ENCODE assay signal across 8 cellular contexts in genomic region chr5:172437445-172438303, GRCh38. TPM values are rescaled to one million over a fixed set of nuclear protein-coding genes. Genes with fewer than 3 reads are reported as not detected.
A peak's percentile ranks its signal among the peaks of the same experiment; 100 is the strongest.
DNase-seq lines count a peak whose midpoint lies in the region; ATAC-seq and TF ChIP-seq lines count a peak whose summit lies in the region.

No MANE protein-coding gene starts in this region.

- H4K8ac ChIP-seq in IMR-90 (ENCODE audit: low read depth in 2 of 2, low read length in 2 of 2), result no peak overlapping the region

- H3K9me3 Mint-ChIP-seq in activated CD8-positive, alpha-beta T cell treated with anti-CD3 and anti-CD28 coated beads for 36 hours, result no peaks in the 10 kb centered on the region

- CTCF ChIA-PET in IMR-90 (lab: Yijun Ruan, JAX), result interaction anchor here (0.9 to 1.5 kb wide), 2 partner anchors 13 to 15 kb away, joined by 3 read pairs; no protein-coding TSS in a partner anchor
- CTCF ChIA-PET in activated CD8-positive, alpha-beta T cell treated with anti-CD3 and anti-CD28 coated beads for 36 hours (lab: Charles Lee), result interaction anchor here (2.8 kb wide), 1 partner anchor 14 kb away, joined by 14 read pairs; no protein-coding TSS in a partner anchor

- no TSS peak for BruUV-seq in IMR-90 (replicated peaks; lab: Mats Ljungman, UMichigan)

- intact Hi-C loops in IMR-90 (cut with micrococcal nuclease), result no loop called here
- intact Hi-C loops in activated CD8-positive, alpha-beta T cell treated with anti-CD3 and anti-CD28 coated beads for 36 hours (cut with micrococcal nuclease), result no loop called here

- in situ Hi-C loops in IMR-90 (cut with MboI; ENCODE audit: low sequenced_read_pairs), result no loop called here

- no peak overlapping the region for H2BK5ac ChIP-seq in IMR-90 (ENCODE audit: low read depth, low read length, poor library complexity, severe bottlenecking)

- WGBS in IMR-90 (ENCODE audit: extremely low coverage in 2 of 2, insufficient read length in 1 of 2), 2 experiments, result 60% methylated on average over 4 of the region's 14 CpGs; no CpG with 5 or more reads in 1 of the 2 experiments

- H3K27me3 Mint-ChIP-seq in activated CD8-positive, alpha-beta T cell treated with anti-CD3 and anti-CD28 coated beads for 36 hours, result peaks cover 8% of the 10 kb centered on the region

- H3K79me1 ChIP-seq in IMR-90 (ENCODE audit: low read depth in 1 of 2, low read length in 2 of 2), result peaks cover 31 to 78% of the 10 kb centered on the region in 2 experiments

- no peak for TF ChIP-seq RAD21 in IMR-90 (IDR thresholded peaks at IDR 0.05; ENCODE audit: low read length)

- H3K4ac ChIP-seq in IMR-90 (ENCODE audit: low read depth, low read length), result 0 out of 2 replicates have a peak overlapping the region, but pooled peaks have one; percentile 29

- H3K18ac ChIP-seq in IMR-90 (ENCODE audit: low read depth, low read length), result no peak overlapping the region; the same call in 1 of the 2 replicates

- H3K9ac ChIP-seq in IMR-90 (ENCODE audit: low read depth, low read length), result no peak overlapping the region
- H3K9ac ChIP-seq in skeletal muscle tissue (ENCODE audit: low read depth in 1 of 3, low read length in 3 of 3), result no peak overlapping the region

- 0 out of 2 replicates have a peak overlapping the region, but pooled peaks have one; percentile 12 for H4K91ac ChIP-seq in IMR-90 (ENCODE audit: insufficient read depth, low read depth, low read length)

- H4K5ac ChIP-seq in IMR-90 (ENCODE audit: low read depth, low read length), result no peak overlapping the region

- 0 out of 2 replicates have a peak overlapping the region, but pooled peaks have one; percentile 15 for H3K23ac ChIP-seq in IMR-90 (ENCODE audit: low read depth, low read length)

- TF ChIP-seq POLR2A in IMR-90 (IDR thresholded peaks at IDR 0.05; ENCODE audit: low read depth, low read length), result no peak

- no peak overlapping the region for H3K4me3 ChIP-seq in IMR-90 (ENCODE audit: insufficient read depth, low read depth, low read length)
- H3K4me3 ChIP-seq in skeletal muscle tissue (ENCODE audit: low read length in 3 of 3), result no peak overlapping the region

- ATAC-seq in IMR-90 (ENCODE audit: low read depth), result peak; percentile 36; the same call in 1 of the 2 replicates
- ATAC-seq in activated CD8-positive, alpha-beta T cell treated with anti-CD3 and anti-CD28 coated beads for 36 hours, result no peak

- peak; percentile 79 for DNase-seq in IMR-90
- DNase-seq in SHP77 (lab: John Stamatoyannopoulos, UW), result peak; percentile 95 to 98
- DNase-seq in glomerular endothelial cell (ENCODE audit: extremely low read depth, low read depth, low spot score), result peak; percentile 98
- DNase-seq in 8988T, result no peak
- no peak for DNase-seq in activated CD8-positive, alpha-beta T cell treated with anti-CD3 and anti-CD28 coated beads for 36 hours
- no peak for DNase-seq in NK-92 (lab: John Stamatoyannopoulos, UW; ENCODE audit: unreplicated experiment)
- DNase-seq in KG1 (lab: John Stamatoyannopoulos, UW), result no peak

- H3K27me3 ChIP-seq in IMR-90 (ENCODE audit: control insufficient read depth, insufficient read depth, low read length) (no peaks in the 10 kb centered on the region), skeletal muscle tissue (ENCODE audit: control insufficient read depth in 3 of 3, insufficient read depth in 3 of 3, low read length in 3 of 3) (no peaks in the 10 kb centered on the region)

- no peaks in the 10 kb centered on the region for H3K36me3 Mint-ChIP-seq in activated CD8-positive, alpha-beta T cell treated with anti-CD3 and anti-CD28 coated beads for 36 hours (ENCODE audit: low read depth)

- POLR2A ChIA-PET in IMR-90 (lab: Charles Lee; ENCODE audit: unreplicated experiment), result no interaction called here
- POLR2A ChIA-PET in activated CD8-positive, alpha-beta T cell treated with anti-CD3 and anti-CD28 coated beads for 36 hours (lab: Charles Lee), result no interaction called here

- H2BK15ac ChIP-seq in IMR-90 (ENCODE audit: low read depth, low read length), result no peak overlapping the region; the same call in 2 of the 3 replicates

- dilution Hi-C loops in IMR-90 (cut with HindIII; ENCODE audit: low sequenced_read_pairs, unreplicated experiment), result no loop called here

- no peak overlapping the region for H3K4me2 ChIP-seq in IMR-90 (ENCODE audit: low read depth, low read length)

- no peak overlapping the region for H3K27ac Mint-ChIP-seq in activated CD8-positive, alpha-beta T cell treated with anti-CD3 and anti-CD28 coated beads for 36 hours

- no peak overlapping the region for H2BK120ac ChIP-seq in IMR-90 (ENCODE audit: low read depth, low read length)

- H3K9me3 ChIP-seq in IMR-90 (ENCODE audit: control insufficient read depth, insufficient read depth, low read length) (no peaks in the 10 kb centered on the region), skeletal muscle tissue (ENCODE audit: control insufficient read depth in 3 of 3, low read length in 3 of 3) (no peaks in the 10 kb centered on the region)

- no peak overlapping the region for H2AK9ac ChIP-seq in IMR-90 (replicated peaks; ENCODE audit: low read depth, low read length, poor library complexity)

- H2AK5ac ChIP-seq in IMR-90 (ENCODE audit: low read depth, low read length), result peak overlapping the region; percentile 7; the same call in 1 of the 2 replicates

- TF ChIP-seq CTCF in IMR-90 (conservative IDR thresholded peaks at IDR 0.05; ENCODE audit: low read depth, low read length), result no peak
- no peak for TF ChIP-seq CTCF in activated CD8-positive, alpha-beta T cell treated with anti-CD3 and anti-CD28 coated beads for 36 hours (IDR thresholded peaks at IDR 0.05)

- H3K36me3 ChIP-seq in IMR-90 (ENCODE audit: control insufficient read depth, insufficient read depth, low read length) (peaks cover 22% of the 10 kb centered on the region; the same call in 1 of the 2 replicates), skeletal muscle tissue (ENCODE audit: control insufficient read depth in 3 of 3, insufficient read depth in 3 of 3, low read length in 3 of 3) (no peaks in the 10 kb centered on the region)

- no peak overlapping the region for H2BK20ac ChIP-seq in IMR-90 (ENCODE audit: low read depth, low read length)

- H3K56ac ChIP-seq in IMR-90 (ENCODE audit: extremely low read depth, insufficient read depth, low read length), result no peak overlapping the region

- no peak overlapping the region for H2AFZ ChIP-seq in IMR-90 (replicated peaks; ENCODE audit: low read length, poor library complexity)

- H3K27ac ChIP-seq in IMR-90 (ENCODE audit: insufficient read depth, low read length) (no peak overlapping the region), skeletal muscle tissue (ENCODE audit: low read depth, low read length) (peak overlapping the region; percentile 51)

- no peak overlapping the region for H3K14ac ChIP-seq in IMR-90 (replicated peaks; ENCODE audit: low read depth, low read length)

- peaks cover 83% of the 10 kb centered on the region for H4K20me1 ChIP-seq in IMR-90 (ENCODE audit: insufficient read depth, low read length)

- H3K4me3 Mint-ChIP-seq in activated CD8-positive, alpha-beta T cell treated with anti-CD3 and anti-CD28 coated beads for 36 hours, result no peak overlapping the region

- peaks cover 20% of the 10 kb centered on the region for H3K4me1 ChIP-seq in IMR-90 (ENCODE audit: control insufficient read depth, insufficient read depth, low read length)
- H3K4me1 ChIP-seq in skeletal muscle tissue (ENCODE audit: control insufficient read depth in 3 of 3, insufficient read depth in 3 of 3, low read length in 3 of 3), result peaks cover 12 to 19% (median 16%) of the 10 kb centered on the region in 3 donors

- no peaks in the 10 kb centered on the region for H3K4me1 Mint-ChIP-seq in activated CD8-positive, alpha-beta T cell treated with anti-CD3 and anti-CD28 coated beads for 36 hours (ENCODE audit: low read depth)

- H3K9me1 ChIP-seq in IMR-90 (ENCODE audit: insufficient read depth, low read length), result peaks cover 16% of the 10 kb centered on the region

TF ChIP-seq in IMR-90, 13 proteins besides CTCF, POLR2A, EP300 and RAD21:
- TF ChIP-seq USF2 (IDR thresholded peaks at IDR 0.05; ENCODE audit: low read depth, low read length), result no peak
- TF ChIP-seq RFX5 (IDR thresholded peaks at IDR 0.05; ENCODE audit: low read depth, low read length), result no peak
- peak; percentile 79 for TF ChIP-seq CEBPB (IDR thresholded peaks at IDR 0.05; ENCODE audit: low read depth, low read length)

RNA-seq across cellular contexts. Expression of gene SH3PXD2B, which starts 16.7 kb away (rescaled TPM):
- total RNA-seq in IMR-90 (2012; rRNA removed) (7.8 and 8.2 TPM in 2 replicates), glomerular endothelial cell (41.1 and 44.9 TPM in 2 replicates), skeletal muscle tissue (12.0 TPM)
- polyA plus RNA-seq in IMR-90 (2012; rRNA removed), result 14.4 and 15.0 TPM in 2 replicates
- polyA plus RNA-seq in IMR-90 (2012; cell fraction: cytosol; rRNA removed), result 6.6 and 11.4 TPM in 2 replicates
- polyA plus RNA-seq in IMR-90 (2012; cell fraction: nucleus; rRNA removed; ENCODE audit: low replicate concordance), result 16.7 and 24.7 TPM in 2 replicates
- total RNA-seq in activated CD8-positive, alpha-beta T cell treated with anti-CD3 and anti-CD28 coated beads for 36 hours, result under 1 TPM; 0.38 to 0.47 TPM

Comparison
In these comparisons a context has a peak if more than half of its experiments do, and no peak if none do; other contexts are left out.
1. DNase-seq: peak in IMR-90 (single experiment), SHP77 (2 of 2) and glomerular endothelial cell (single experiment); none in 8988T (single experiment), activated CD8-positive, alpha-beta T cell treated with anti-CD3 and anti-CD28 coated beads for 36 hours (single experiment), NK-92 (single experiment) and KG1 (single experiment).